Comparison of ENCODE assay signal across 11 cellular contexts in genomic region chr6:38933426-38933825, GRCh38.
DNase-seq lines count a peak whose midpoint lies in the region; ATAC-seq and TF ChIP-seq lines count a peak whose summit lies in the region.
"Had no signal": no experiment of that assay in that cellular context is flagged by ENCODE, and none has a peak within 500 bp of the region (broad histone marks: within the 10 kb centered on the region; RNA-seq: fewer than 3 reads in every experiment).

No MANE protein-coding gene starts in this region.

- H2BK120ac ChIP-seq in neuronal stem cell (ENCODE audit: low read depth, low read length), result no peak overlapping the region

- no peak overlapping the region for H3K18ac ChIP-seq in neuronal stem cell (ENCODE audit: low read length)

- no peaks in the 10 kb centered on the region for H4K20me1 ChIP-seq in PC-3 (ENCODE audit: low read length)

- POLR2A ChIA-PET in HEK293T (lab: Yijun Ruan, JAX) (no interaction called here), PC-3 (lab: Charles Lee; ENCODE audit: unreplicated experiment) (no interaction called here)

- peak; percentile 90 for ATAC-seq in PC-3
- no peak for ATAC-seq in HG03571 (IDR thresholded peaks at IDR 0.05; ENCODE audit: unreplicated experiment)
- no peak for ATAC-seq in left colon
- ATAC-seq: mucosa of descending colon; stimulated activated naive CD8-positive, alpha-beta T cell treated with anti-CD3 and anti-CD28 coated beads, Interleukin-15, Interleukin-2, amounts not matched to agents 100 U/mL and 50 U/mL, for 24 hours had no signal

- H3K9me2 ChIP-seq in PC-3 (replicated peaks; ENCODE audit: low read length), result no peaks in the 10 kb centered on the region

- no peak overlapping the region for H2AK5ac ChIP-seq in neuronal stem cell (ENCODE audit: low read depth, low read length)

- no peak overlapping the region for H4K91ac ChIP-seq in neuronal stem cell (ENCODE audit: low read depth, low read length, poor library complexity)

- WGBS in neuronal stem cell (ENCODE audit: extremely low coverage in 2 of 2, insufficient read length in 2 of 2, insufficient replicate concordance in 1 of 2), 2 donors, result no CpG with 5 or more reads among the region's 3 CpGs

- H3K27ac ChIP-seq in PC-3 (ENCODE audit: low read length) (no peak overlapping the region), neuronal stem cell (replicated peaks; ENCODE audit: low read length) (no peak overlapping the region)

- H3F3A ChIP-seq in PC-3 (ENCODE audit: low read length, unreplicated experiment), result no peaks in the 10 kb centered on the region

- intact Hi-C loops in PC-3 (cut with micrococcal nuclease) (loop anchor here (1.0 to 10.0 kb wide), 3 partner anchors 61 to 209 kb away; no protein-coding TSS in a partner anchor), left colon (cut with DNase I, micrococcal nuclease) (no loop called here)

- H3K4me1 ChIP-seq in PC-3 (ENCODE audit: insufficient read depth, low read length) (no peaks in the 10 kb centered on the region), neuronal stem cell (ENCODE audit: control insufficient read depth in 2 of 2, insufficient read depth in 1 of 2, low read depth in 1 of 2, low read length in 2 of 2) (no peaks in the 10 kb centered on the region)

- TF ChIP-seq CTCF in PC-3 (conservative IDR thresholded peaks at IDR 0.05; ENCODE audit: low read depth, low read length) (peak; percentile 70), fibroblast of the aortic adventitia (IDR thresholded peaks at IDR 0.05; ENCODE audit: insufficient read depth, low read length) (peak; percentile 13)

- H2BK5ac ChIP-seq in neuronal stem cell (ENCODE audit: low read length), result no peak overlapping the region

- CTCF ChIA-PET in HEK293T (lab: Yijun Ruan, JAX), result interaction anchor here (0.5 to 0.8 kb wide), 3 partner anchors 10 to 379 kb away, joined by 3 to 5 read pairs (median 3); no protein-coding TSS in a partner anchor
- CTCF ChIA-PET in PC-3 (lab: Charles Lee), result interaction anchor here (0.6 to 1.2 kb wide), 3 partner anchors 40 to 136 kb away, joined by 3 to 4 read pairs (median 3); no protein-coding TSS in a partner anchor

- peak; percentile 15 for DNase-seq in AG20443 (ENCODE audit: low spot score)
- peak; percentile 22 for DNase-seq in HEK293T (ENCODE audit: extremely low spot score)
- DNase-seq in PC-3, result peak; percentile 71
- peak; percentile 8 for DNase-seq in fibroblast of the aortic adventitia (ENCODE audit: low read depth)
- no peak for DNase-seq in germinal center (ENCODE audit: low spot score)
- no peak for DNase-seq in neuronal stem cell (ENCODE audit: low spot score)
- no peak for DNase-seq in left colon
- DNase-seq: activated naive CD8-positive, alpha-beta T cell treated with anti-CD3 and anti-CD28 coated beads, Interleukin-2, amount 10 ng/mL, durations not matched to agents 7 days and 5 days; stimulated activated naive CD8-positive, alpha-beta T cell treated with anti-CD3 and anti-CD28 coated beads, Interleukin-15, Interleukin-2, amounts not matched to agents 100 U/mL and 50 U/mL, for 24 hours had no signal

- no peak overlapping the region for H3K4me2 ChIP-seq in PC-3 (ENCODE audit: low read length)
- no peak overlapping the region for H3K4me2 ChIP-seq in neuronal stem cell (ENCODE audit: insufficient read depth, low read length, poor library complexity, severe bottlenecking)

- H2AFZ ChIP-seq in PC-3 (ENCODE audit: low read length), result no peak overlapping the region
- H2AFZ ChIP-seq in neuronal stem cell (ENCODE audit: low read length), result no peak overlapping the region

- H3K27me3 ChIP-seq in PC-3 (ENCODE audit: low read length), result peaks cover 78% of the 10 kb centered on the region
- H3K27me3 ChIP-seq in neuronal stem cell (ENCODE audit: control insufficient read depth in 3 of 3, insufficient read depth in 3 of 3, low read depth in 1 of 3, low read length in 3 of 3), result peaks cover 0 to 7% (median 0%) of the 10 kb centered on the region in 3 experiments

- H4K8ac ChIP-seq in neuronal stem cell (ENCODE audit: low read depth, low read length), result no peak overlapping the region

- H3K36me3 ChIP-seq in PC-3 (ENCODE audit: low read depth, low read length), result no peaks in the 10 kb centered on the region
- H3K36me3 ChIP-seq in neuronal stem cell (replicated peaks in 1 of 2; ENCODE audit: control insufficient read depth in 2 of 2, insufficient read depth in 2 of 2, low read length in 2 of 2), result no peaks in the 10 kb centered on the region

- no peaks in the 10 kb centered on the region for H3K79me1 ChIP-seq in neuronal stem cell (ENCODE audit: low read depth, low read length)

- no peak overlapping the region for H3K4ac ChIP-seq in neuronal stem cell (ENCODE audit: low read length)

- no peak overlapping the region for H2BK15ac ChIP-seq in neuronal stem cell (ENCODE audit: low read length)

- H3K14ac ChIP-seq in neuronal stem cell (ENCODE audit: low read length), result no peak overlapping the region

- BruUV-seq in PC-3 (replicated peaks; lab: Mats Ljungman, UMichigan), result no TSS peak

- no peak overlapping the region for H3K23ac ChIP-seq in neuronal stem cell (ENCODE audit: low read depth, low read length, poor library complexity)

- no peak overlapping the region for H3K9ac ChIP-seq in PC-3 (ENCODE audit: low read length)
- H3K9ac ChIP-seq in neuronal stem cell (ENCODE audit: low read depth, low read length, poor library complexity), result no peak overlapping the region

- no peak overlapping the region for H3K4me3 ChIP-seq in PC-3 (ENCODE audit: low read length)
- H3K4me3 ChIP-seq in fibroblast of the aortic adventitia (ENCODE audit: low read depth, low read length), result no peak overlapping the region
- no peak overlapping the region for H3K4me3 ChIP-seq in neuronal stem cell (ENCODE audit: low read length in 2 of 2)
- H3K4me3 ChIP-seq: mucosa of descending colon had no signal

- no peaks in the 10 kb centered on the region for H3K79me2 ChIP-seq in PC-3 (ENCODE audit: low read length)

- H3K9me3 ChIP-seq in PC-3 (ENCODE audit: low read length) (no peaks in the 10 kb centered on the region), neuronal stem cell (replicated peaks in 1 of 2; ENCODE audit: control insufficient read depth in 2 of 2, insufficient read depth in 1 of 2, low read depth in 1 of 2, low read length in 2 of 2) (no peaks in the 10 kb centered on the region)
- H3K9me3 ChIP-seq: mucosa of descending colon had no signal

- no peak overlapping the region for H2BK12ac ChIP-seq in neuronal stem cell (ENCODE audit: low read length)

TF ChIP-seq in HEK293T, 16 proteins besides CTCF, POLR2A, EP300 and RAD21:
- TF ChIP-seq L3MBTL2 (conservative IDR thresholded peaks at IDR 0.05) (no peak), HDGF (IDR thresholded peaks at IDR 0.05; ENCODE audit: borderline replicate concordance) (no peak), ZNF384 (IDR thresholded peaks at IDR 0.05) (no peak), SP1 (IDR thresholded peaks at IDR 0.05) (no peak), FOXM1 (IDR thresholded peaks at IDR 0.05; ENCODE audit: borderline replicate concordance) (no peak), FOXK2 (IDR thresholded peaks at IDR 0.05) (no peak), FOXA1 (IDR thresholded peaks at IDR 0.05) (no peak), ARNT (IDR thresholded peaks at IDR 0.05) (no peak), PKNOX1 (IDR thresholded peaks at IDR 0.05) (no peak), CTBP1 (IDR thresholded peaks at IDR 0.05; ENCODE audit: borderline replicate concordance) (no peak), ELF4 (IDR thresholded peaks at IDR 0.05) (no peak), LEF1 (IDR thresholded peaks at IDR 0.05; ENCODE audit: borderline replicate concordance) (no peak), TARDBP (IDR thresholded peaks at IDR 0.05) (no peak), NFRKB (IDR thresholded peaks at IDR 0.05) (no peak)

Comparison
In these comparisons a context has a peak if more than half of its experiments do, and no peak if none do; other contexts are left out.
1. DNase-seq: peak in AG20443 (single experiment), HEK293T (single experiment), PC-3 (single experiment) and fibroblast of the aortic adventitia (single experiment); none in germinal center (single experiment), neuronal stem cell (single experiment) and left colon (0 of 2).